In the genomic region with DNA sequence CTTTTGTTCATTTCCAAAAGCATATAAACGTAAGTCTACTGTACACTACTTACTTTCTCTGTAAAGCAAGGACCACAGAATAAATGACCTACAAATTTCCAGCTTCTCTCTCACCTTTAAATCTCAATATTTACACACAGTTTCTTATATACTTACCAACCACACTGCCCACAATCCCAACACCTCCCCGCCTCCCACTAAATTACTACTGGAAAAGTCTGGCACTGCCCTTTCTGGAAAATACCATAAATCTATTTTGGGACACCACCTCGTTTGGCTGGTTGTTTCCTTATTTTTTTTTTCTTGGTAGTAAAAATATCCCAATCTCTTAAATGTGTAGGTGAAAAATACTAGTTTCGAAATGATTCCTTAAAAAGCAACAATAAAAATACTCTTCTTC, we compare ENCODE assay signal across 19 cellular contexts. TPM values are rescaled to one million over a fixed set of nuclear protein-coding genes. Genes with fewer than 3 reads are reported as not detected.
"Had no signal": no experiment of that assay in that cellular context is flagged by ENCODE, and none has a peak within 500 bp of the region (broad histone marks: within the 10 kb centered on the region; RNA-seq: fewer than 3 reads in every experiment).

No MANE protein-coding gene starts in this region.

- H3K36me3 Mint-ChIP-seq: activated naive CD8-positive, alpha-beta T cell treated with anti-CD3 and anti-CD28 coated beads, Interleukin-2, amount 10 ng/mL, durations not matched to agents 7 days and 5 days; naive B cell had no signal

- H3K27ac Mint-ChIP-seq: activated CD8-positive, alpha-beta T cell treated with anti-CD3 and anti-CD28 coated beads for 36 hours; activated naive CD8-positive, alpha-beta T cell treated with anti-CD3 and anti-CD28 coated beads, Interleukin-2, amount 10 ng/mL, durations not matched to agents 7 days and 5 days; activated T-cell treated with anti-CD3 and anti-CD28 coated beads, Interleukin-2, amount 50 U/mL, for 72 hours; effector memory CD8-positive, alpha-beta T cell; naive B cell had no signal

- H3K4me3 Mint-ChIP-seq: activated CD8-positive, alpha-beta T cell treated with anti-CD3 and anti-CD28 coated beads for 36 hours; activated naive CD8-positive, alpha-beta T cell treated with anti-CD3 and anti-CD28 coated beads, Interleukin-2, amount 10 ng/mL, durations not matched to agents 7 days and 5 days; activated T-cell treated with anti-CD3 and anti-CD28 coated beads, Interleukin-2, amount 50 U/mL, for 72 hours; effector memory CD8-positive, alpha-beta T cell; naive B cell had no signal

- H3K27ac ChIP-seq: cardiac muscle cell, prostate gland, right lobe of liver had no signal

- H3K4me3 ChIP-seq: cardiac muscle cell, prostate gland, right lobe of liver, uterus had no signal

- H3K27me3 Mint-ChIP-seq: activated CD8-positive, alpha-beta T cell treated with anti-CD3 and anti-CD28 coated beads for 36 hours; activated naive CD8-positive, alpha-beta T cell treated with anti-CD3 and anti-CD28 coated beads, Interleukin-2, amount 10 ng/mL, durations not matched to agents 7 days and 5 days; effector memory CD8-positive, alpha-beta T cell; naive B cell had no signal

- H3K9me3 ChIP-seq: prostate gland, right lobe of liver, uterus had no signal

- DNase-seq: activated CD4-positive, CD25-positive, alpha-beta regulatory T cell treated with anti-CD3 and anti-CD28 coated beads, Interleukin-2, amount 50 U/mL, for 72 hours; activated CD8-positive, alpha-beta memory T cell treated with anti-CD3 and anti-CD28 coated beads, Interleukin-2, amount 50 U/mL, for 4 hours; activated CD8-positive, alpha-beta T cell treated with anti-CD3 and anti-CD28 coated beads for 36 hours; activated gamma-delta T cell treated with Interleukin-2 at 50 U/mL for 16 hours; activated naive CD8-positive, alpha-beta T cell treated with anti-CD3 and anti-CD28 coated beads, Interleukin-2, amount 10 ng/mL, durations not matched to agents 7 days and 5 days; activated T-cell treated with anti-CD3 and anti-CD28 coated beads, Interleukin-2, amount 50 U/mL, for 72 hours; aorta; effector memory CD8-positive, alpha-beta T cell; glutamatergic neuron; mesendoderm; naive B cell; right lobe of liver; SIG-M5; stimulated activated CD4-positive, alpha-beta T cell treated with anti-CD3 and anti-CD28 coated beads, Interleukin-2, amount 100 ng/mL, for 24 hours; stimulated activated naive CD4-positive, alpha-beta T cell; uterus had no signal

- H3K4me1 ChIP-seq: right lobe of liver had no signal

- H3K4me1 Mint-ChIP-seq: activated naive CD8-positive, alpha-beta T cell treated with anti-CD3 and anti-CD28 coated beads, Interleukin-2, amount 10 ng/mL, durations not matched to agents 7 days and 5 days; naive B cell had no signal

- ATAC-seq: activated CD8-positive, alpha-beta T cell treated with anti-CD3 and anti-CD28 coated beads for 36 hours; activated T-cell treated with anti-CD3 and anti-CD28 coated beads, Interleukin-2, amount 50 U/mL, for 72 hours; effector memory CD8-positive, alpha-beta T cell; left lobe of liver; right lobe of liver had no signal

- H3K36me3 ChIP-seq: uterus had no signal

- H3K27me3 ChIP-seq: cardiac muscle cell, right lobe of liver, uterus had no signal

RNA-seq across cellular contexts. Expression of gene FAT1, which starts 19.6 kb away (rescaled TPM):
- total RNA-seq: activated CD8-positive, alpha-beta T cell treated with anti-CD3 and anti-CD28 coated beads for 36 hours; activated naive CD8-positive, alpha-beta T cell treated with anti-CD3 and anti-CD28 coated beads, Interleukin-2, amount 10 ng/mL, durations not matched to agents 7 days and 5 days had no signal
